ENCODE assay signal across 23 cellular contexts in genomic region chr18:49149011-49149410, GRCh38.
DNase-seq lines count a peak whose midpoint lies in the region; ATAC-seq and TF ChIP-seq lines count a peak whose summit lies in the region.
"Had no signal": no experiment of that assay in that cellular context is flagged by ENCODE, and none has a peak within 500 bp of the region (broad histone marks: within the 10 kb centered on the region; RNA-seq: fewer than 3 reads in every experiment).

No MANE protein-coding gene starts in this region.

- H3K79me1 ChIP-seq in mesenchymal stem cell (replicated peaks; ENCODE audit: low read length, poor library complexity, severe bottlenecking): peaks cover 6% of the 10 kb centered on the region

- H3K9ac ChIP-seq in mesenchymal stem cell (ENCODE audit: low read length): no peak overlapping the region
- H3K9ac ChIP-seq: BLaER1 had no signal

- peaks cover 29% of the 10 kb centered on the region for H3K4me1 Mint-ChIP-seq in Calu3 (ENCODE audit: low read depth, unreplicated experiment)
- H3K4me1 Mint-ChIP-seq in progenitor cell of endocrine pancreas (ENCODE audit: low read depth): no peaks in the 10 kb centered on the region
- H3K4me1 Mint-ChIP-seq: CD14-positive monocyte; CD8-positive, alpha-beta memory T cell had no signal

- H3K27ac Mint-ChIP-seq in Calu3 (ENCODE audit: unreplicated experiment) (peak overlapping the region; percentile 92), progenitor cell of endocrine pancreas (no peak overlapping the region)
- H3K27ac Mint-ChIP-seq: CD4-positive, alpha-beta memory T cell; CD4-positive, CD25-positive, alpha-beta regulatory T cell; CD8-positive, alpha-beta memory T cell had no signal

- H3K36me3 Mint-ChIP-seq in Calu3 (ENCODE audit: insufficient read depth, unreplicated experiment) (peaks cover 8% of the 10 kb centered on the region), progenitor cell of endocrine pancreas (ENCODE audit: insufficient read depth) (peaks cover 3% of the 10 kb centered on the region)

- no peak overlapping the region for H3K4me2 ChIP-seq in mesenchymal stem cell (ENCODE audit: low read length, poor library complexity, severe bottlenecking)
- H3K4me2 ChIP-seq: BLaER1 had no signal

- no peak overlapping the region for H2BK12ac ChIP-seq in mesenchymal stem cell (ENCODE audit: low read length in 2 of 2)

- H3K4me1 ChIP-seq in mesenchymal stem cell (ENCODE audit: control insufficient read depth, insufficient read depth, low read depth, low read length): no peaks in the 10 kb centered on the region
- H3K4me1 ChIP-seq: BE2C, BLaER1, Caco-2 had no signal

- 98% methylated on average over 7 of the region's 7 CpGs for WGBS in mesenchymal stem cell

- H3K36me3 ChIP-seq in mesenchymal stem cell (ENCODE audit: control insufficient read depth in 1 of 2, insufficient read depth in 2 of 2, low read depth in 1 of 2, low read length in 2 of 2): peaks cover 0 to 6% of the 10 kb centered on the region in 2 experiments
- H3K36me3 ChIP-seq: BE2C had no signal

- H4K8ac ChIP-seq in mesenchymal stem cell (ENCODE audit: low read length): no peak overlapping the region

- no peaks in the 10 kb centered on the region for H3K9me3 ChIP-seq in mesenchymal stem cell (ENCODE audit: control insufficient read depth, low read length)
- H3K9me3 ChIP-seq: BE2C, Caco-2 had no signal

- H3K9me3 Mint-ChIP-seq in Calu3 (ENCODE audit: low read depth, unreplicated experiment): peaks cover 3% of the 10 kb centered on the region
- peaks cover 8% of the 10 kb centered on the region for H3K9me3 Mint-ChIP-seq in progenitor cell of endocrine pancreas (ENCODE audit: low read depth)

- no peak overlapping the region for H3K27ac ChIP-seq in mesenchymal stem cell (ENCODE audit: low read length, poor library complexity, severe bottlenecking)
- H3K27ac ChIP-seq: BLaER1 had no signal

- intact Hi-C loops in Calu3 (cut with micrococcal nuclease; ENCODE audit: unreplicated experiment): no loop called here

- ATAC-seq in HG02763 (IDR thresholded peaks at IDR 0.05; ENCODE audit: unreplicated experiment) (no peak), HG03439 (IDR thresholded peaks at IDR 0.05; ENCODE audit: unreplicated experiment) (no peak)

- no peaks in the 10 kb centered on the region for H3K27me3 ChIP-seq in mesenchymal stem cell (ENCODE audit: control insufficient read depth in 1 of 2, insufficient read depth in 1 of 2, low read length in 2 of 2)
- H3K27me3 ChIP-seq: BE2C, BLaER1 had no signal

- no peak overlapping the region for H3K4ac ChIP-seq in mesenchymal stem cell (ENCODE audit: low read depth in 1 of 2, low read length in 2 of 2)

- CTCF ChIA-PET in Calu3 (lab: Charles Lee): no interaction called here

- no peak overlapping the region for H3K14ac ChIP-seq in mesenchymal stem cell (ENCODE audit: low read length in 2 of 2)

- H2BK15ac ChIP-seq in mesenchymal stem cell (ENCODE audit: low read depth, poor library complexity, severe bottlenecking): no peak overlapping the region

- no peak overlapping the region for H3K18ac ChIP-seq in mesenchymal stem cell (ENCODE audit: low read depth in 1 of 2, low read length in 2 of 2)

- in situ Hi-C loops in G401 (cut with HindIII; ENCODE audit: low sequenced_read_pairs): no loop called here

- H2AK5ac ChIP-seq in mesenchymal stem cell (ENCODE audit: low read length, severe bottlenecking): peak overlapping the region; percentile 8

- no peak overlapping the region for H3K4me3 ChIP-seq in mesenchymal stem cell (ENCODE audit: insufficient read depth in 1 of 2, low read depth in 1 of 2, low read length in 2 of 2)
- H3K4me3 ChIP-seq: BLaER1 had no signal

- DNase-seq in Calu3 (no peak), G401 (ENCODE audit: low spot score) (peak; percentile 69), cerebellar cortex (ENCODE audit: low spot score) (peak; percentile 56), mesenchymal stem cell (no peak), progenitor cell of endocrine pancreas (ENCODE audit: low spot score, unreplicated experiment) (no peak)
- DNase-seq: 8988T; ACHN; BE2C; Caco-2; CD4-positive, alpha-beta memory T cell; CD4-positive, CD25-positive, alpha-beta regulatory T cell; CD8-positive, alpha-beta memory T cell; DMS 273 treated with DMSO at 0.1 percent for 48 hours; DMS153; DMS53; DMS79; DND-41; EL; GF-D8 had no signal

- no peak overlapping the region for H2AFZ ChIP-seq in mesenchymal stem cell (ENCODE audit: low read depth, low read length)

- H3K27me3 Mint-ChIP-seq in Calu3 (ENCODE audit: unreplicated experiment) (no peaks in the 10 kb centered on the region), progenitor cell of endocrine pancreas (no peaks in the 10 kb centered on the region)
- H3K27me3 Mint-ChIP-seq: CD4-positive, alpha-beta memory T cell; CD4-positive, CD25-positive, alpha-beta regulatory T cell; CD8-positive, alpha-beta memory T cell had no signal

- H3K4me3 Mint-ChIP-seq in Calu3 (ENCODE audit: low read depth, unreplicated experiment): no peak overlapping the region
- H3K4me3 Mint-ChIP-seq in progenitor cell of endocrine pancreas (ENCODE audit: low read depth): no peak overlapping the region
- H3K4me3 Mint-ChIP-seq: CD14-positive monocyte; CD4-positive, alpha-beta memory T cell; CD4-positive, CD25-positive, alpha-beta regulatory T cell; CD8-positive, alpha-beta memory T cell had no signal

- BruUV-seq in Calu3 (replicated peaks; lab: Mats Ljungman, UMichigan): no TSS peak

- H2BK120ac ChIP-seq in mesenchymal stem cell (ENCODE audit: low read depth, low read length): no peak overlapping the region

- no peak overlapping the region for H2BK5ac ChIP-seq in mesenchymal stem cell (ENCODE audit: low read depth, low read length, poor library complexity, severe bottlenecking)

- TF ChIP-seq CTCF in Calu3 (IDR thresholded peaks at IDR 0.05; ENCODE audit: unreplicated experiment) (no peak), progenitor cell of endocrine pancreas (IDR thresholded peaks at IDR 0.05; ENCODE audit: unreplicated experiment) (no peak)

- H4K91ac ChIP-seq in mesenchymal stem cell (ENCODE audit: low read length): no peak overlapping the region

- no peak overlapping the region for H3K23ac ChIP-seq in mesenchymal stem cell (ENCODE audit: low read length in 2 of 2)

Comparison
In these comparisons a context has a peak if more than half of its experiments do, and no peak if none do; other contexts are left out.
1. DNase-seq: peak in G401 (single experiment) and cerebellar cortex (single experiment); none in Calu3 (single experiment), mesenchymal stem cell (single experiment) and progenitor cell of endocrine pancreas (single experiment).